Comparison of ENCODE assay signal across 14 cellular contexts in genomic region chr2:236747925-236748324, GRCh38.
"Had no signal": no experiment of that assay in that cellular context is flagged by ENCODE, and none has a peak within 500 bp of the region (broad histone marks: within the 10 kb centered on the region; RNA-seq: fewer than 3 reads in every experiment).

No MANE protein-coding gene starts in this region.

- H3K9me3 ChIP-seq: body of pancreas, heart left ventricle had no signal

- H3K4me3 Mint-ChIP-seq: activated CD4-positive, alpha-beta memory T cell treated with anti-CD3 and anti-CD28 coated beads, Interleukin-2, amount 10 ng/mL, durations not matched to agents 7 days and 5 days; activated CD4-positive, alpha-beta T cell treated with anti-CD3 and anti-CD28 coated beads for 36 hours; activated naive CD8-positive, alpha-beta T cell treated with anti-CD3 and anti-CD28 coated beads, Interleukin-2, amount 10 ng/mL, durations not matched to agents 7 days and 5 days; activated T-cell treated with anti-CD3 and anti-CD28 coated beads, Interleukin-2, amount 50 U/mL, for 24 hours; effector memory CD8-positive, alpha-beta T cell; natural killer cell treated with Interleukin-12 subunit alpha and Interleukin-12 subunit beta and Interleukin-15 and Interleukin-18, amount 100 ng/mL, for 72 hours; stimulated activated naive B cell treated with anti-CD40 and anti-IgM and Interleukin-4, amounts not matched to agents 10 μg/mL and 1 μg/mL and 100 μg/mL, for 72 hours; WTC11 had no signal

- H3K4me3 ChIP-seq: body of pancreas, heart left ventricle had no signal

- H3K27ac ChIP-seq: body of pancreas had no signal

- ATAC-seq: activated CD4-positive, alpha-beta T cell treated with anti-CD3 and anti-CD28 coated beads for 36 hours; body of pancreas; effector memory CD8-positive, alpha-beta T cell; natural killer cell treated with Interleukin-12 subunit alpha and Interleukin-12 subunit beta and Interleukin-15 and Interleukin-18, amount 100 ng/mL, for 72 hours; stimulated activated naive B cell treated with anti-CD40 and anti-IgM and Interleukin-4, amounts not matched to agents 10 μg/mL and 1 μg/mL and 100 μg/mL, for 72 hours; WTC11 had no signal

- H3K36me3 ChIP-seq: heart left ventricle had no signal

- H3K27ac Mint-ChIP-seq: activated CD4-positive, alpha-beta memory T cell treated with anti-CD3 and anti-CD28 coated beads, Interleukin-2, amount 10 ng/mL, durations not matched to agents 7 days and 5 days; activated CD4-positive, alpha-beta T cell treated with anti-CD3 and anti-CD28 coated beads for 36 hours; activated naive CD8-positive, alpha-beta T cell treated with anti-CD3 and anti-CD28 coated beads, Interleukin-2, amount 10 ng/mL, durations not matched to agents 7 days and 5 days; activated T-cell treated with anti-CD3 and anti-CD28 coated beads, Interleukin-2, amount 50 U/mL, for 24 hours; activated T-helper 2 cell treated with anti-CD3 and anti-CD28 coated beads, Interferon-gamma antibody, Interleukin-2, Interleukin-4, amounts not matched to agents 10 μg/mL and 5 μg/mL and 100 μg/mL, durations not matched to agents 14 hours and 24 hours and 36 hours; effector memory CD8-positive, alpha-beta T cell; natural killer cell treated with Interleukin-12 subunit alpha and Interleukin-12 subunit beta and Interleukin-15 and Interleukin-18, amount 100 ng/mL, for 72 hours; stimulated activated naive B cell treated with anti-CD40 and anti-IgM and Interleukin-4, amounts not matched to agents 10 μg/mL and 1 μg/mL and 100 μg/mL, for 72 hours; WTC11 had no signal

- DNase-seq: activated CD4-positive, alpha-beta memory T cell treated with anti-CD3 and anti-CD28 coated beads, Interleukin-2, amount 10 ng/mL, durations not matched to agents 7 days and 5 days; activated CD4-positive, alpha-beta T cell treated with anti-CD3 and anti-CD28 coated beads for 36 hours; activated naive CD4-positive, alpha-beta T cell treated with Interleukin-2 at 50 U/mL for 16 hours; activated naive CD8-positive, alpha-beta T cell treated with anti-CD3 and anti-CD28 coated beads, Interleukin-2, amount 10 ng/mL, durations not matched to agents 7 days and 5 days; activated T-cell treated with anti-CD3 and anti-CD28 coated beads, Interleukin-2, amount 50 U/mL, for 24 hours; effector memory CD8-positive, alpha-beta T cell; occipital lobe; stimulated activated naive B cell treated with anti-CD40 and anti-IgM and Interleukin-4, amounts not matched to agents 10 μg/mL and 1 μg/mL and 100 μg/mL, for 72 hours; SW 1271 had no signal

- H3K9me3 Mint-ChIP-seq: activated CD4-positive, alpha-beta memory T cell treated with anti-CD3 and anti-CD28 coated beads, Interleukin-2, amount 10 ng/mL, durations not matched to agents 7 days and 5 days; activated naive CD8-positive, alpha-beta T cell treated with anti-CD3 and anti-CD28 coated beads, Interleukin-2, amount 10 ng/mL, durations not matched to agents 7 days and 5 days; activated T-cell treated with anti-CD3 and anti-CD28 coated beads, Interleukin-2, amount 50 U/mL, for 24 hours; activated T-helper 2 cell treated with anti-CD3 and anti-CD28 coated beads, Interferon-gamma antibody, Interleukin-2, Interleukin-4, amounts not matched to agents 10 μg/mL and 5 μg/mL and 100 μg/mL, durations not matched to agents 14 hours and 24 hours and 36 hours; effector memory CD8-positive, alpha-beta T cell; natural killer cell treated with Interleukin-12 subunit alpha and Interleukin-12 subunit beta and Interleukin-15 and Interleukin-18, amount 100 ng/mL, for 72 hours; stimulated activated naive B cell treated with anti-CD40 and anti-IgM and Interleukin-4, amounts not matched to agents 10 μg/mL and 1 μg/mL and 100 μg/mL, for 72 hours; WTC11 had no signal

- H3K4me1 Mint-ChIP-seq: activated CD4-positive, alpha-beta memory T cell treated with anti-CD3 and anti-CD28 coated beads, Interleukin-2, amount 10 ng/mL, durations not matched to agents 7 days and 5 days; activated CD4-positive, alpha-beta T cell treated with anti-CD3 and anti-CD28 coated beads for 36 hours; activated naive CD8-positive, alpha-beta T cell treated with anti-CD3 and anti-CD28 coated beads, Interleukin-2, amount 10 ng/mL, durations not matched to agents 7 days and 5 days had no signal

- H3K27me3 ChIP-seq: body of pancreas, heart left ventricle had no signal

- H3K36me3 Mint-ChIP-seq: activated naive CD8-positive, alpha-beta T cell treated with anti-CD3 and anti-CD28 coated beads, Interleukin-2, amount 10 ng/mL, durations not matched to agents 7 days and 5 days; natural killer cell treated with Interleukin-12 subunit alpha and Interleukin-12 subunit beta and Interleukin-15 and Interleukin-18, amount 100 ng/mL, for 72 hours; stimulated activated naive B cell treated with anti-CD40 and anti-IgM and Interleukin-4, amounts not matched to agents 10 μg/mL and 1 μg/mL and 100 μg/mL, for 72 hours; WTC11 had no signal
